In the genomic region with DNA sequence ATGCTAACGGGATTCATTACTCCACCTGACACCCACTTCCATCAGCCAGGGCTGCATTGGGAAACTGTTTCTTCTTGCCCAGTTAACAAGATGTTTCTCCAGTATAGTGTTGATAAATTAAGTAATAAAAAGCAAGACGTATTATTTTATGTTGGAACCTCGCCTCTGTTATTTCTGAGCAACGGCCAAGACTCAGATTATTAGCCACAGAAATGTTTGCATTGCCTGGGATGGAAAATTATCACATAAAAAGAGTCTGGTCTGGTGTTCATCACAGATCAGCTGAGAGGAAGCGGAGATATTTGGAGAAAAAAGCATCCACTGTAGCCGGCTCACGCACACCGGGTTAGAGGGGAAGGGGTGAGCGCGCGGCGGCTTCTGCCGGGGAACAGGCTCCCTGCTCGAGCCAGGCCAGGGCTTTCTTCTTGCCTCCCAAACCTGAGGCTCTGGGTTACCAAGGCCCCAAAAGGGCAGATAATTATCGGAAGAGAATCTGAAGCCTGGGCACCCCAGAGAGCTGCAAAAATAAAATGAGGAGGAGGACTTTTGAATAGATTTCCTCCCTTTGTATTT, we compare ENCODE assay signal across 31 cellular contexts.
"Had no signal": no experiment of that assay in that cellular context is flagged by ENCODE, and none has a peak within 500 bp of the region (broad histone marks: within the 10 kb centered on the region; RNA-seq: fewer than 3 reads in every experiment).

No MANE protein-coding gene starts in this region.

- H3K4me1 ChIP-seq: adrenal gland, SJSA1 had no signal

- H3K9me3 Mint-ChIP-seq: activated naive CD4-positive, alpha-beta T cell treated with anti-CD3 and anti-CD28 coated beads, Interleukin-2, amount 50 U/mL, for 24 hours had no signal

- H3K27me3 Mint-ChIP-seq: activated B cell treated with CpG ODN at 0.5 μM for 24 hours; activated CD4-positive, alpha-beta memory T cell treated with anti-CD3 and anti-CD28 coated beads, Interleukin-2, amount 10 ng/mL, durations not matched to agents 7 days and 5 days; activated CD8-positive, alpha-beta memory T cell treated with anti-CD3 and anti-CD28 coated beads, Interleukin-2, amount 10 ng/mL, durations not matched to agents 7 days and 5 days; activated naive CD4-positive, alpha-beta T cell treated with anti-CD3 and anti-CD28 coated beads, Interleukin-2, amount 50 U/mL, for 24 hours; activated T-helper 17 cell treated with anti-CD3 and anti-CD28 coated beads, Interleukin-2, amount 50 U/mL, for 72 hours; IgD-negative memory B cell had no signal

- H3K4me3 ChIP-seq: adrenal gland, cardiac muscle cell, Peyer's patch, SJSA1 had no signal

- H3K4me3 Mint-ChIP-seq: activated B cell treated with CpG ODN at 0.5 μM for 24 hours; activated CD4-positive, alpha-beta memory T cell treated with anti-CD3 and anti-CD28 coated beads, Interleukin-2, amount 10 ng/mL, durations not matched to agents 7 days and 5 days; activated CD8-positive, alpha-beta memory T cell treated with anti-CD3 and anti-CD28 coated beads, Interleukin-2, amount 10 ng/mL, durations not matched to agents 7 days and 5 days; activated naive CD4-positive, alpha-beta T cell treated with anti-CD3 and anti-CD28 coated beads, Interleukin-2, amount 50 U/mL, for 24 hours; activated T-cell treated with anti-CD3 and anti-CD28 coated beads, Interleukin-2, amount 50 U/mL, for 72 hours; activated T-helper 17 cell treated with anti-CD3 and anti-CD28 coated beads, Interleukin-2, amount 50 U/mL, for 72 hours; IgD-negative memory B cell; T-helper 1 cell treated with Interleukin-12 subunit alpha and Interleukin-12 subunit beta and Interleukin-4 antibody, amounts not matched to agents 30 μg/mL and 1 μg/mL, for 36 hours; T-helper 2 cell treated with Interferon-gamma antibody and Interleukin-4, amounts not matched to agents 5 μg/mL and 100 μg/mL, for 36 hours had no signal

- H3K27ac ChIP-seq: adrenal gland, cardiac muscle cell, Peyer's patch, SJSA1 had no signal

- H3K27ac Mint-ChIP-seq: activated B cell treated with CpG ODN at 0.5 μM for 24 hours; activated CD4-positive, alpha-beta memory T cell treated with anti-CD3 and anti-CD28 coated beads, Interleukin-2, amount 10 ng/mL, durations not matched to agents 7 days and 5 days; activated CD8-positive, alpha-beta memory T cell treated with anti-CD3 and anti-CD28 coated beads, Interleukin-2, amount 10 ng/mL, durations not matched to agents 7 days and 5 days; activated naive CD4-positive, alpha-beta T cell treated with anti-CD3 and anti-CD28 coated beads, Interleukin-2, amount 50 U/mL, for 24 hours; activated T-cell treated with anti-CD3 and anti-CD28 coated beads, Interleukin-2, amount 50 U/mL, for 72 hours; activated T-helper 17 cell treated with anti-CD3 and anti-CD28 coated beads, Interleukin-2, amount 50 U/mL, for 72 hours; IgD-negative memory B cell; T-helper 1 cell treated with Interleukin-12 subunit alpha and Interleukin-12 subunit beta and Interleukin-4 antibody, amounts not matched to agents 30 μg/mL and 1 μg/mL, for 36 hours; T-helper 2 cell treated with Interferon-gamma antibody and Interleukin-4, amounts not matched to agents 5 μg/mL and 100 μg/mL, for 36 hours had no signal

- H3K36me3 Mint-ChIP-seq: activated CD8-positive, alpha-beta memory T cell treated with anti-CD3 and anti-CD28 coated beads, Interleukin-2, amount 10 ng/mL, durations not matched to agents 7 days and 5 days; activated naive CD4-positive, alpha-beta T cell treated with anti-CD3 and anti-CD28 coated beads, Interleukin-2, amount 50 U/mL, for 24 hours; IgD-negative memory B cell had no signal

- H3K36me3 ChIP-seq: adrenal gland, cardiac muscle cell, Peyer's patch, SJSA1 had no signal

- H3K27me3 ChIP-seq: adrenal gland, cardiac muscle cell, Peyer's patch, SJSA1 had no signal

- H3K4me1 Mint-ChIP-seq: activated B cell treated with CpG ODN at 0.5 μM for 24 hours; activated CD4-positive, alpha-beta memory T cell treated with anti-CD3 and anti-CD28 coated beads, Interleukin-2, amount 10 ng/mL, durations not matched to agents 7 days and 5 days; activated CD8-positive, alpha-beta memory T cell treated with anti-CD3 and anti-CD28 coated beads, Interleukin-2, amount 10 ng/mL, durations not matched to agents 7 days and 5 days; activated naive CD4-positive, alpha-beta T cell treated with anti-CD3 and anti-CD28 coated beads, Interleukin-2, amount 50 U/mL, for 24 hours; activated T-helper 17 cell treated with anti-CD3 and anti-CD28 coated beads, Interleukin-2, amount 50 U/mL, for 72 hours; IgD-negative memory B cell had no signal

- DNase-seq: activated B cell treated with CpG ODN at 0.5 μM for 24 hours; activated CD4-positive, alpha-beta memory T cell treated with anti-CD3 and anti-CD28 coated beads, Interleukin-2, amount 10 ng/mL, durations not matched to agents 7 days and 5 days; activated CD4-positive, alpha-beta T cell treated with anti-CD3 and anti-CD28 coated beads for 1 hour; activated CD4-positive, alpha-beta T cell treated with anti-CD3 and anti-CD28 coated beads for 48 hours; activated CD8-positive, alpha-beta memory T cell treated with anti-CD3 and anti-CD28 coated beads for 24 hours; activated CD8-positive, alpha-beta memory T cell treated with anti-CD3 and anti-CD28 coated beads, Interleukin-2, amount 10 ng/mL, durations not matched to agents 7 days and 5 days; activated CD8-positive, alpha-beta memory T cell treated with anti-CD3 and anti-CD28 coated beads, Interleukin-2, amount 50 U/mL, for 48 hours; activated effector memory CD4-positive, alpha-beta T cell treated with anti-CD3 and anti-CD28 coated beads, Interleukin-2, amount 50 U/mL, for 16 hours; activated naive CD4-positive, alpha-beta T cell; activated T-cell treated with anti-CD3 and anti-CD28 coated beads, Interleukin-2, amount 50 U/mL, for 72 hours; adrenal gland; Karpas-422; KBM-7; NCI-H1105; NCI-H1417 treated with DMSO at 0.1 percent for 48 hours; NCI-H187 treated with DMSO at 0.1 percent for 48 hours; NCI-H2081; NCI-H345; NCI-H524 treated with DMSO at 0.1 percent for 48 hours; PC-3; Peyer's patch; RPMI8226; SHP77 treated with DMSO at 0.1 percent for 48 hours; SK-N-SH had no signal

- ATAC-seq: activated CD8-positive, alpha-beta memory T cell treated with anti-CD3 and anti-CD28 coated beads, Interleukin-2, amount 10 ng/mL, durations not matched to agents 7 days and 5 days; activated T-cell treated with anti-CD3 and anti-CD28 coated beads, Interleukin-2, amount 50 U/mL, for 72 hours; activated T-helper 17 cell treated with anti-CD3 and anti-CD28 coated beads, Interleukin-2, amount 50 U/mL, for 72 hours; PC-3 had no signal

- H3K4me2 ChIP-seq: SK-N-SH had no signal

- H3K9me3 ChIP-seq: adrenal gland, Peyer's patch, SJSA1, SK-N-SH had no signal
